Comparison of ENCODE assay signal across 20 cellular contexts in the genomic region with DNA sequence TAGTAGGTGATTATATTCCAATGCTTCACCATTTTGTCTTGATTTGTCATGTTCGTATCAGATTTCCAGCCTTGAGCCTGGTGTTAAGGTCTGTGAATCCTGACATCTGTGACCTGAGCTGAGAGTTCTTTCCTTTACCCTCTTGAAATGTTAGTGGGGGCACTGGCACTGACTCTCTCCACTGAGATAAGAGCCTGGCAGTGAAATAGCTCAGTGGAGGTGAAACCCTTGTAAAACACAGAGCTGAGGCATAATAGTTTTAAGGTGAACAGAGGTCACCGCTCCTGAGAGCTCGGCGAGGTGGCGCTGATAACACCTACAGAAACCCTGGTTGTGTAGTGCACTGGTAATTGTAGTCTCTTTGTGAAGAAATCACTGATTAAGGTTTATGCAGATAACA.
"Had no signal": no experiment of that assay in that cellular context is flagged by ENCODE, and none has a peak within 500 bp of the region (broad histone marks: within the 10 kb centered on the region; RNA-seq: fewer than 3 reads in every experiment).

No MANE protein-coding gene starts in this region.

- H3K36me3 Mint-ChIP-seq: natural killer cell treated with Interleukin-12 subunit alpha and Interleukin-12 subunit beta and Interleukin-15 and Interleukin-18, amount 100 ng/mL, for 72 hours had no signal

- H3K4me3 Mint-ChIP-seq: activated CD4-positive, alpha-beta T cell treated with anti-CD3 and anti-CD28 coated beads, Interleukin-2, amount 10 ng/mL, durations not matched to agents 7 days and 5 days; activated CD8-positive, alpha-beta T cell treated with anti-CD3 and anti-CD28 coated beads, Interleukin-2, amount 10 ng/mL, durations not matched to agents 7 days and 5 days; activated naive CD4-positive, alpha-beta T cell treated with anti-CD3 and anti-CD28 coated beads for 36 hours; activated naive CD8-positive, alpha-beta T cell treated with anti-CD3 and anti-CD28 coated beads, Interleukin-2, amount 50 U/mL, for 24 hours; activated T-cell treated with anti-CD3 and anti-CD28 coated beads, Interleukin-2, amount 50 U/mL, for 4 hours; natural killer cell treated with Interleukin-12 subunit alpha and Interleukin-12 subunit beta and Interleukin-15 and Interleukin-18, amount 100 ng/mL, for 72 hours; T-helper 1 cell treated with Interleukin-12 subunit alpha and Interleukin-12 subunit beta and Interleukin-4 antibody, amounts not matched to agents 30 μg/mL and 1 μg/mL, for 36 hours had no signal

- H3K27ac Mint-ChIP-seq: activated CD4-positive, alpha-beta T cell treated with anti-CD3 and anti-CD28 coated beads, Interleukin-2, amount 10 ng/mL, durations not matched to agents 7 days and 5 days; activated CD8-positive, alpha-beta T cell treated with anti-CD3 and anti-CD28 coated beads, Interleukin-2, amount 10 ng/mL, durations not matched to agents 7 days and 5 days; activated naive CD4-positive, alpha-beta T cell treated with anti-CD3 and anti-CD28 coated beads for 36 hours; activated naive CD8-positive, alpha-beta T cell treated with anti-CD3 and anti-CD28 coated beads, Interleukin-2, amount 50 U/mL, for 24 hours; natural killer cell treated with Interleukin-12 subunit alpha and Interleukin-12 subunit beta and Interleukin-15 and Interleukin-18, amount 100 ng/mL, for 72 hours; T-helper 1 cell treated with Interleukin-12 subunit alpha and Interleukin-12 subunit beta and Interleukin-4 antibody, amounts not matched to agents 30 μg/mL and 1 μg/mL, for 36 hours had no signal

- H3K4me1 Mint-ChIP-seq: activated CD4-positive, alpha-beta T cell treated with anti-CD3 and anti-CD28 coated beads, Interleukin-2, amount 10 ng/mL, durations not matched to agents 7 days and 5 days; activated naive CD8-positive, alpha-beta T cell treated with anti-CD3 and anti-CD28 coated beads, Interleukin-2, amount 50 U/mL, for 24 hours had no signal

- ATAC-seq: activated CD4-positive, CD25-positive, alpha-beta regulatory T cell treated with anti-CD3 and anti-CD28 coated beads, Interleukin-2, amount 50 U/mL, for 24 hours; activated CD8-positive, alpha-beta T cell treated with anti-CD3 and anti-CD28 coated beads, Interleukin-2, amount 10 ng/mL, durations not matched to agents 7 days and 5 days; activated naive CD8-positive, alpha-beta T cell treated with anti-CD3 and anti-CD28 coated beads, Interleukin-2, amount 50 U/mL, for 24 hours; activated T-cell treated with anti-CD3 and anti-CD28 coated beads, Interleukin-2, amount 50 U/mL, for 4 hours; lower lobe of right lung; natural killer cell treated with Interleukin-12 subunit alpha and Interleukin-12 subunit beta and Interleukin-15 and Interleukin-18, amount 100 ng/mL, for 72 hours; stimulated activated naive CD8-positive, alpha-beta T cell treated with anti-CD3 and anti-CD28 coated beads, Interleukin-15, Interleukin-2, amounts not matched to agents 100 U/mL and 50 U/mL, for 24 hours had no signal

- H3K9me3 Mint-ChIP-seq: activated naive CD8-positive, alpha-beta T cell treated with anti-CD3 and anti-CD28 coated beads, Interleukin-2, amount 50 U/mL, for 24 hours; activated T-cell treated with anti-CD3 and anti-CD28 coated beads, Interleukin-2, amount 50 U/mL, for 4 hours; T-helper 1 cell treated with Interleukin-12 subunit alpha and Interleukin-12 subunit beta and Interleukin-4 antibody, amounts not matched to agents 30 μg/mL and 1 μg/mL, for 36 hours had no signal

- DNase-seq: activated CD4-positive, alpha-beta T cell treated with anti-CD3 and anti-CD28 coated beads, Interleukin-2, amount 10 ng/mL, durations not matched to agents 7 days and 5 days; activated CD8-positive, alpha-beta T cell treated with anti-CD3 and anti-CD28 coated beads, Interleukin-2, amount 10 ng/mL, durations not matched to agents 7 days and 5 days; activated naive CD4-positive, alpha-beta T cell treated with anti-CD3 and anti-CD28 coated beads for 36 hours; activated naive CD8-positive, alpha-beta T cell treated with anti-CD3 and anti-CD28 coated beads, Interleukin-2, amount 50 U/mL, for 24 hours; activated T-cell treated with anti-CD3 and anti-CD28 coated beads, Interleukin-2, amount 50 U/mL, for 4 hours; anterior cingulate cortex; cerebellar nuclear complex; cortex of kidney; kidney glomerular epithelial cell; lower lobe of right lung; nucleus accumbens; posterior cingulate gyrus; stimulated activated CD4-positive, alpha-beta T cell treated with anti-CD3 and anti-CD28 coated beads, Interleukin-12 subunit alpha, Interleukin-12 subunit beta, amount 100 ng/mL, for 4 hours; stimulated activated CD4-positive, alpha-beta T cell treated with anti-CD3 and anti-CD28 coated beads, Interleukin-2, amount 100 ng/mL, for 24 hours; stimulated activated naive CD8-positive, alpha-beta T cell treated with anti-CD3 and anti-CD28 coated beads, Interleukin-15, Interleukin-2, amounts not matched to agents 100 U/mL and 50 U/mL, for 24 hours; substantia nigra; tibial artery had no signal
